Comparison of ENCODE assay signal across 8 cellular contexts in genomic region chr16:84511180-84511800, GRCh38. TPM values are rescaled to one million over a fixed set of nuclear protein-coding genes. Genes with fewer than 3 reads are reported as not detected.
DNase-seq lines count a peak whose midpoint lies in the region; ATAC-seq and TF ChIP-seq lines count a peak whose summit lies in the region.

No MANE protein-coding gene starts in this region.

- BruUV-seq in PC-9 (replicated peaks; lab: Mats Ljungman, UMichigan): no TSS peak

- no peaks in the 10 kb centered on the region for H3K9me3 Mint-ChIP-seq in activated T-cell treated with anti-CD3 and anti-CD28 coated beads, Interleukin-2, amount 50 U/mL, for 24 hours
- no peaks in the 10 kb centered on the region for H3K9me3 Mint-ChIP-seq in naive B cell

- H3K4me2 ChIP-seq in KMS-11 (peak overlapping the region; percentile 5; the same call in 1 of the 2 replicates), PC-9 (peak overlapping the region; percentile 50; the same call in 1 of the 2 replicates)

- H3K9ac ChIP-seq in KMS-11: no peak overlapping the region

- H3K9me3 ChIP-seq in PC-9 (ENCODE audit: insufficient read depth, low read depth) (no peaks in the 10 kb centered on the region), esophagus squamous epithelium (no peaks in the 10 kb centered on the region)

- no peak for TF ChIP-seq POLR2A in esophagus squamous epithelium (IDR thresholded peaks at IDR 0.05)

- DNase-seq in DMS 273 treated with DMSO at 0.1 percent for 48 hours (lab: John Stamatoyannopoulos, UW) (peak; percentile 57), PC-9 (peak; percentile 66 to 76), esophagus squamous epithelium (lab: John Stamatoyannopoulos, UW) (no peak), naive B cell (peak; percentile 74)
- peak; percentile 90 for DNase-seq in activated T-cell treated with anti-CD3 and anti-CD28 coated beads, Interleukin-2, amount 50 U/mL, for 24 hours
- DNase-seq in stimulated activated CD8-positive, alpha-beta memory T cell treated with anti-CD3 and anti-CD28 coated beads, Interleukin-7, amount 100 ng/mL, for 4 hours (ENCODE audit: low read depth in 2 of 2): peak; percentile 60 to 69

- TF ChIP-seq CTCF in KMS-11 (conservative IDR thresholded peaks at IDR 0.05; ENCODE audit: low read depth, low read length) (peak; percentile 97), PC-9 (conservative IDR thresholded peaks at IDR 0.05) (peak; percentile 96), esophagus squamous epithelium (IDR thresholded peaks at IDR 0.05) (peak; percentile 92 to 99 (median 96))

- no peaks in the 10 kb centered on the region for H3K27me3 Mint-ChIP-seq in activated T-cell treated with anti-CD3 and anti-CD28 coated beads, Interleukin-2, amount 50 U/mL, for 24 hours
- no peaks in the 10 kb centered on the region for H3K27me3 Mint-ChIP-seq in naive B cell

- H3K4me3 ChIP-seq in KMS-11 (IDR thresholded peaks at IDR 0.05; ENCODE audit: insufficient read depth, low read depth, low read length): no peak overlapping the region
- H3K4me3 ChIP-seq in PC-9: no peak overlapping the region
- H3K4me3 ChIP-seq in esophagus squamous epithelium: peak overlapping the region in 1 of 4 donors; percentile 26

- H4K20me1 ChIP-seq in KMS-11 (ENCODE audit: insufficient read depth) (no peaks in the 10 kb centered on the region), PC-9 (ENCODE audit: insufficient read depth) (no peaks in the 10 kb centered on the region)

- peak; percentile 16 to 29 for ATAC-seq in naive B cell (ENCODE audit: low read depth in 2 of 2)
- ATAC-seq in HG02588 (IDR thresholded peaks at IDR 0.05; ENCODE audit: unreplicated experiment): no peak

- no peak overlapping the region for H3K27ac ChIP-seq in KMS-11
- H3K27ac ChIP-seq in PC-9: no peak overlapping the region
- H3K27ac ChIP-seq in esophagus squamous epithelium: no peak overlapping the region

- peak overlapping the region; percentile 69 for H3K27ac Mint-ChIP-seq in activated T-cell treated with anti-CD3 and anti-CD28 coated beads, Interleukin-2, amount 50 U/mL, for 24 hours
- H3K27ac Mint-ChIP-seq in naive B cell: peak overlapping the region in 4 of 6 donors; percentile 18 to 88 (median 38)

- 10 to 11% methylated on average over 15 to 17 of the region's 21 CpGs for WGBS in esophagus squamous epithelium, 2 donors

- H3K9me2 ChIP-seq in PC-9 (ENCODE audit: insufficient read depth): no peaks in the 10 kb centered on the region

- intact Hi-C loops in PC-9 (cut with micrococcal nuclease; ENCODE audit: unreplicated experiment) (loop anchor here (1.0 to 5.0 kb wide), 5 partner anchors 46 to 461 kb away; no protein-coding TSS in a partner anchor), esophagus squamous epithelium (cut with DNase I) (loop anchor here (5.0 to 10.0 kb wide), 2 partner anchors 111 to 214 kb away; no protein-coding TSS in a partner anchor)

- H3K27me3 ChIP-seq in KMS-11 (ENCODE audit: insufficient read depth, low read depth) (0 out of 2 replicates have a peak, but pooled peaks cover 6% of the 10 kb centered on the region), PC-9 (ENCODE audit: insufficient read depth, low read depth) (no peaks in the 10 kb centered on the region), esophagus squamous epithelium (no peaks in the 10 kb centered on the region)

- H2AFZ ChIP-seq in KMS-11 (ENCODE audit: low read depth): peak overlapping the region; percentile 32
- H2AFZ ChIP-seq in PC-9: no peak overlapping the region

- H3K36me3 ChIP-seq in KMS-11 (ENCODE audit: insufficient read depth) (no peaks in the 10 kb centered on the region), PC-9 (ENCODE audit: low read depth) (no peaks in the 10 kb centered on the region), esophagus squamous epithelium (no peaks in the 10 kb centered on the region)

- peaks cover 71% of the 10 kb centered on the region for H3K4me1 Mint-ChIP-seq in activated T-cell treated with anti-CD3 and anti-CD28 coated beads, Interleukin-2, amount 50 U/mL, for 24 hours (ENCODE audit: low read depth)
- H3K4me1 Mint-ChIP-seq in naive B cell: peaks cover 28 to 43% (median 42%) of the 10 kb centered on the region in 3 donors

- POLR2A ChIA-PET in PC-9 (lab: Charles Lee; ENCODE audit: unreplicated experiment): no interaction called here

- no peaks in the 10 kb centered on the region for H3K36me3 Mint-ChIP-seq in activated T-cell treated with anti-CD3 and anti-CD28 coated beads, Interleukin-2, amount 50 U/mL, for 24 hours (ENCODE audit: low read depth)
- H3K36me3 Mint-ChIP-seq in naive B cell: no peaks in the 10 kb centered on the region

- CTCF ChIA-PET in PC-9 (lab: Charles Lee): interaction anchor here (0.6 to 1.2 kb wide), 4 partner anchors 11 to 575 kb away, joined by 3 to 14 read pairs (median 8); no protein-coding TSS in a partner anchor

- no peak overlapping the region for H3K4me3 Mint-ChIP-seq in activated T-cell treated with anti-CD3 and anti-CD28 coated beads, Interleukin-2, amount 50 U/mL, for 24 hours
- peak overlapping the region in 3 of 8 donors; percentile 10 to 58 (median 14) for H3K4me3 Mint-ChIP-seq in naive B cell

- H3K79me2 ChIP-seq in KMS-11 (ENCODE audit: insufficient read depth, low read depth) (no peaks in the 10 kb centered on the region), PC-9 (ENCODE audit: low read depth) (no peaks in the 10 kb centered on the region)

- H3K4me1 ChIP-seq in KMS-11 (ENCODE audit: low read depth, poor library complexity, severe bottlenecking) (peaks cover 8% of the 10 kb centered on the region), PC-9 (replicated peaks; ENCODE audit: insufficient read depth) (peaks cover 9% of the 10 kb centered on the region; the same call in 1 of the 2 replicates), esophagus squamous epithelium (peaks cover 6 to 18% (median 8%) of the 10 kb centered on the region in 3 donors)

- H3F3A ChIP-seq in PC-9 (ENCODE audit: insufficient read depth, low read depth): peaks cover 6% of the 10 kb centered on the region; the same call in 1 of the 2 replicates

RNA-seq across cellular contexts. Expression of gene MEAK7, which starts 6.8 kb away (rescaled TPM):
- total RNA-seq in PC-9 (2021) (73.4 and 74.6 TPM in 2 replicates), esophagus squamous epithelium (10 to 100 TPM; 20.2 to 35.9 (median 29.9) TPM)
- 1 to 10 TPM; 2.1 to 4.7 (median 3.1) TPM for polyA plus RNA-seq in naive B cell (ENCODE audit: low read depth in 6 of 6)
